ENCODE assay signal across 22 cellular contexts in genomic region chr1:45815667-45816458, GRCh38. TPM values are rescaled to one million over a fixed set of nuclear protein-coding genes. Genes with fewer than 3 reads are reported as not detected.
A peak's percentile ranks its signal among the peaks of the same experiment; 100 is the strongest.
DNase-seq lines count a peak whose midpoint lies in the region; ATAC-seq, FAIRE-seq and TF ChIP-seq lines count a peak whose summit lies in the region.
"Had no signal": no experiment of that assay in that cellular context is flagged by ENCODE, and none has a peak within 500 bp of the region (broad histone marks: within the 10 kb centered on the region; RNA-seq: fewer than 3 reads in every experiment).

No MANE protein-coding gene starts in this region.

- peaks cover 8% of the 10 kb centered on the region for H3K4me1 ChIP-seq in ACC112 (ENCODE audit: control insufficient read depth, insufficient read depth, low read length, unreplicated experiment)
- H3K4me1 ChIP-seq in astrocyte (ENCODE audit: insufficient read depth, low read length) = peaks cover 3% of the 10 kb centered on the region
- no peaks in the 10 kb centered on the region for H3K4me1 ChIP-seq in foreskin keratinocyte
- no peaks in the 10 kb centered on the region for H3K4me1 ChIP-seq in Caco-2
- H3K4me1 ChIP-seq in heart left ventricle = no peaks in the 10 kb centered on the region
- H3K4me1 ChIP-seq: esophagus squamous epithelium, psoas muscle, suprapubic skin had no signal

- no peak overlapping the region for H3K4me3 Mint-ChIP-seq in astrocyte (ENCODE audit: unreplicated experiment)
- no peak overlapping the region for H3K4me3 Mint-ChIP-seq in Caco-2 (ENCODE audit: unreplicated experiment)
- H3K4me3 Mint-ChIP-seq: activated CD4-positive, alpha-beta memory T cell treated with anti-CD3 and anti-CD28 coated beads for 36 hours; activated naive CD4-positive, alpha-beta T cell treated with anti-CD3 and anti-CD28 coated beads, Interleukin-2, amount 50 U/mL, for 24 hours; activated T-cell treated with anti-CD3 and anti-CD28 coated beads, Interleukin-2, amount 50 U/mL, for 24 hours; CD14-positive monocyte; T-helper 17 cell had no signal

- H3K27ac Mint-ChIP-seq in astrocyte (ENCODE audit: unreplicated experiment) = no peak overlapping the region
- no peak overlapping the region for H3K27ac Mint-ChIP-seq in Caco-2 (ENCODE audit: unreplicated experiment)
- H3K27ac Mint-ChIP-seq: activated CD4-positive, alpha-beta memory T cell treated with anti-CD3 and anti-CD28 coated beads for 36 hours; activated naive CD4-positive, alpha-beta T cell treated with anti-CD3 and anti-CD28 coated beads, Interleukin-2, amount 50 U/mL, for 24 hours; activated T-cell treated with anti-CD3 and anti-CD28 coated beads, Interleukin-2, amount 50 U/mL, for 24 hours; T-helper 17 cell had no signal

- no peaks in the 10 kb centered on the region for H3K9me3 Mint-ChIP-seq in astrocyte (ENCODE audit: unreplicated experiment)
- H3K9me3 Mint-ChIP-seq in Caco-2 (ENCODE audit: unreplicated experiment) = no peaks in the 10 kb centered on the region
- H3K9me3 Mint-ChIP-seq: activated CD4-positive, alpha-beta memory T cell treated with anti-CD3 and anti-CD28 coated beads for 36 hours; activated naive CD4-positive, alpha-beta T cell treated with anti-CD3 and anti-CD28 coated beads, Interleukin-2, amount 50 U/mL, for 24 hours had no signal

- H2AFZ ChIP-seq in ACC112 (ENCODE audit: low read length, unreplicated experiment) = no peak overlapping the region
- no peak overlapping the region for H2AFZ ChIP-seq in astrocyte (ENCODE audit: low read depth, low read length)

- peaks cover 21% of the 10 kb centered on the region for H3K79me2 ChIP-seq in ACC112 (ENCODE audit: control insufficient read depth, insufficient read depth, low read length, unreplicated experiment)
- H3K79me2 ChIP-seq in astrocyte (ENCODE audit: insufficient read depth, low read length) = peaks cover 54% of the 10 kb centered on the region

- POLR2A ChIA-PET in Caco-2 (lab: Charles Lee) = no interaction called here

- DNase-seq in HS-5 (ENCODE audit: low read depth) = peak; percentile 19
- DNase-seq in astrocyte (ENCODE audit: low read depth) = peak; percentile 11
- peak; percentile 29 to 62 for DNase-seq in foreskin keratinocyte
- no peak for DNase-seq in Caco-2
- DNase-seq in heart left ventricle = no peak
- DNase-seq in NAMALWA (ENCODE audit: low spot score) = no peak
- DNase-seq in DMS 273 treated with DMSO at 0.1 percent for 48 hours (lab: John Stamatoyannopoulos, UW) = no peak
- DNase-seq: 8988T; activated CD4-positive, alpha-beta memory T cell treated with anti-CD3 and anti-CD28 coated beads for 36 hours; activated T-cell treated with anti-CD3 and anti-CD28 coated beads, Interleukin-2, amount 50 U/mL, for 24 hours; dorsolateral prefrontal cortex; esophagus squamous epithelium; midbrain; NCI-H1092; NCI-H526; psoas muscle; T-helper 17 cell had no signal

- intact Hi-C loops in Caco-2 (cut with micrococcal nuclease; ENCODE audit: unreplicated experiment) = no loop called here
- intact Hi-C loops in heart left ventricle (cut with DNase I) = no loop called here

- CTCF ChIA-PET in Caco-2 (lab: Charles Lee) = no interaction called here

- H3K4me2 ChIP-seq in astrocyte (ENCODE audit: low read length) = no peak overlapping the region

- peak overlapping the region; percentile 38 for H3K27ac ChIP-seq in ACC112 (ENCODE audit: low read depth, low read length)
- no peak overlapping the region for H3K27ac ChIP-seq in astrocyte (ENCODE audit: low read depth, low read length)
- no peak overlapping the region for H3K27ac ChIP-seq in foreskin keratinocyte
- no peak overlapping the region for H3K27ac ChIP-seq in heart left ventricle
- H3K27ac ChIP-seq: dorsolateral prefrontal cortex, esophagus squamous epithelium, psoas muscle, suprapubic skin had no signal

- no peaks in the 10 kb centered on the region for H3K27me3 ChIP-seq in ACC112 (ENCODE audit: insufficient read depth, low read length)
- H3K27me3 ChIP-seq in astrocyte (ENCODE audit: insufficient read depth, low read length) = no peaks in the 10 kb centered on the region
- H3K27me3 ChIP-seq in foreskin keratinocyte = no peaks in the 10 kb centered on the region
- no peaks in the 10 kb centered on the region for H3K27me3 ChIP-seq in Caco-2 (replicated peaks; ENCODE audit: control insufficient read depth, insufficient read depth, low read length)
- no peaks in the 10 kb centered on the region for H3K27me3 ChIP-seq in heart left ventricle
- H3K27me3 ChIP-seq: dorsolateral prefrontal cortex, esophagus squamous epithelium, suprapubic skin had no signal

- TF ChIP-seq POLR2A in heart left ventricle (IDR thresholded peaks at IDR 0.05) = no peak

- peaks cover 22% of the 10 kb centered on the region for H4K20me1 ChIP-seq in astrocyte (ENCODE audit: insufficient read depth, low read length)

- TF ChIP-seq CTCF in astrocyte (IDR thresholded peaks at IDR 0.05; ENCODE audit: insufficient read depth, low read depth, low read length) (no peak), foreskin keratinocyte (conservative IDR thresholded peaks at IDR 0.05) (no peak), Caco-2 (IDR thresholded peaks at IDR 0.05; ENCODE audit: insufficient read depth in 1 of 2, low read depth in 1 of 2, low read length in 1 of 2, severe bottlenecking in 1 of 2, unreplicated experiment in 1 of 2) (no peak), heart left ventricle (IDR thresholded peaks at IDR 0.05) (no peak)

- H3K36me3 ChIP-seq in ACC112 (ENCODE audit: insufficient read depth, low read length) (peaks cover 9% of the 10 kb centered on the region; the same call in 1 of the 2 replicates), astrocyte (ENCODE audit: insufficient read depth, low read length) (no peaks in the 10 kb centered on the region), Caco-2 (ENCODE audit: control insufficient read depth, insufficient read depth, low read length) (no peaks in the 10 kb centered on the region), heart left ventricle (peaks cover 0 to 19% (median 7%) of the 10 kb centered on the region in 9 donors)
- H3K36me3 ChIP-seq: suprapubic skin had no signal

- ATAC-seq in foreskin keratinocyte = peak; percentile 68
- no peak for ATAC-seq in heart left ventricle
- ATAC-seq: K562, psoas muscle, T-helper 17 cell had no signal

- no TSS peak for BruUV-seq in Caco-2 (replicated peaks; lab: Mats Ljungman, UMichigan)

- H3K4me1 Mint-ChIP-seq in astrocyte (ENCODE audit: low read depth, unreplicated experiment) = peaks cover 3% of the 10 kb centered on the region
- H3K4me1 Mint-ChIP-seq in Caco-2 (ENCODE audit: low read depth, unreplicated experiment) = no peaks in the 10 kb centered on the region
- H3K4me1 Mint-ChIP-seq: activated naive CD4-positive, alpha-beta T cell treated with anti-CD3 and anti-CD28 coated beads, Interleukin-2, amount 50 U/mL, for 24 hours had no signal

- H3K4me3 ChIP-seq in ACC112 (ENCODE audit: low read depth, low read length) (no peak overlapping the region), astrocyte (ENCODE audit: insufficient read depth, low read depth, low read length) (no peak overlapping the region), Caco-2 (ENCODE audit: low read depth, low read length) (no peak overlapping the region), heart left ventricle (no peak overlapping the region)
- H3K4me3 ChIP-seq: dorsolateral prefrontal cortex, esophagus squamous epithelium, K562, psoas muscle, suprapubic skin had no signal

- no peaks in the 10 kb centered on the region for H3K27me3 Mint-ChIP-seq in astrocyte (ENCODE audit: low read depth, unreplicated experiment)
- no peaks in the 10 kb centered on the region for H3K27me3 Mint-ChIP-seq in Caco-2 (ENCODE audit: insufficient read depth, unreplicated experiment)
- H3K27me3 Mint-ChIP-seq: activated CD4-positive, alpha-beta memory T cell treated with anti-CD3 and anti-CD28 coated beads for 36 hours; activated naive CD4-positive, alpha-beta T cell treated with anti-CD3 and anti-CD28 coated beads, Interleukin-2, amount 50 U/mL, for 24 hours; activated T-cell treated with anti-CD3 and anti-CD28 coated beads, Interleukin-2, amount 50 U/mL, for 24 hours; T-helper 17 cell had no signal

- no peak for FAIRE-seq in astrocyte (lab: Jason Lieb, UNC)
- FAIRE-seq: K562 had no signal

- H3K9ac ChIP-seq in astrocyte (ENCODE audit: low read length) = no peak overlapping the region

- H3K9me3 ChIP-seq in astrocyte (ENCODE audit: insufficient read depth, low read depth, low read length) = no peaks in the 10 kb centered on the region
- no peaks in the 10 kb centered on the region for H3K9me3 ChIP-seq in Caco-2
- peaks cover 0 to 19% (median 1%) of the 10 kb centered on the region in 12 donors for H3K9me3 ChIP-seq in heart left ventricle
- H3K9me3 ChIP-seq: esophagus squamous epithelium, suprapubic skin had no signal

- peaks cover 12% of the 10 kb centered on the region for H3K36me3 Mint-ChIP-seq in astrocyte (ENCODE audit: low read depth, unreplicated experiment)
- H3K36me3 Mint-ChIP-seq in Caco-2 (ENCODE audit: insufficient read depth, unreplicated experiment) = no peaks in the 10 kb centered on the region

- 69 to 92% (median 90%) methylated on average over 3 of the region's 3 CpGs for WGBS in heart left ventricle, 4 donors

RNA-seq across cellular contexts. Expression of gene MAST2, which starts 12.5 kb away (rescaled TPM):
- total RNA-seq in astrocyte (41.0 and 41.6 TPM in 2 replicates), foreskin keratinocyte (17.5 and 21.7 TPM in 2 replicates), Caco-2 (2022) (43.3 and 49.6 TPM in 2 replicates), heart left ventricle (100 to 1,000 TPM in 2 of 9 donors, 10 to 100 TPM in 7; 70.2 to 123 (median 79.7) TPM)
- polyA plus RNA-seq in foreskin keratinocyte (12.5 and 13.7 TPM in 2 replicates), heart left ventricle (100 to 1,000 TPM in 1 of 2 donors, 10 to 100 TPM in 1; 56.8 to 112 TPM)

Comparison
In these comparisons a context has a peak if more than half of its experiments do, and no peak if none do; other contexts are left out.
1. DNase-seq: peak in HS-5 (single experiment), astrocyte (single experiment) and foreskin keratinocyte (2 of 2); none in Caco-2 (0 of 2), heart left ventricle (0 of 5), NAMALWA (single experiment) and DMS 273 treated with DMSO at 0.1 percent for 48 hours (single experiment).